In genomic region chr16:47486856-47487255, GRCh38 we compare ENCODE assay signal across 1 cellular context.
TF ChIP-seq lines count a peak whose summit lies in the region.

No MANE protein-coding gene starts in this region.

TF ChIP-seq in GM12878, 131 proteins besides CTCF, POLR2A, EP300 and RAD21 (continued from another document):
- TF ChIP-seq, protein P1, sequence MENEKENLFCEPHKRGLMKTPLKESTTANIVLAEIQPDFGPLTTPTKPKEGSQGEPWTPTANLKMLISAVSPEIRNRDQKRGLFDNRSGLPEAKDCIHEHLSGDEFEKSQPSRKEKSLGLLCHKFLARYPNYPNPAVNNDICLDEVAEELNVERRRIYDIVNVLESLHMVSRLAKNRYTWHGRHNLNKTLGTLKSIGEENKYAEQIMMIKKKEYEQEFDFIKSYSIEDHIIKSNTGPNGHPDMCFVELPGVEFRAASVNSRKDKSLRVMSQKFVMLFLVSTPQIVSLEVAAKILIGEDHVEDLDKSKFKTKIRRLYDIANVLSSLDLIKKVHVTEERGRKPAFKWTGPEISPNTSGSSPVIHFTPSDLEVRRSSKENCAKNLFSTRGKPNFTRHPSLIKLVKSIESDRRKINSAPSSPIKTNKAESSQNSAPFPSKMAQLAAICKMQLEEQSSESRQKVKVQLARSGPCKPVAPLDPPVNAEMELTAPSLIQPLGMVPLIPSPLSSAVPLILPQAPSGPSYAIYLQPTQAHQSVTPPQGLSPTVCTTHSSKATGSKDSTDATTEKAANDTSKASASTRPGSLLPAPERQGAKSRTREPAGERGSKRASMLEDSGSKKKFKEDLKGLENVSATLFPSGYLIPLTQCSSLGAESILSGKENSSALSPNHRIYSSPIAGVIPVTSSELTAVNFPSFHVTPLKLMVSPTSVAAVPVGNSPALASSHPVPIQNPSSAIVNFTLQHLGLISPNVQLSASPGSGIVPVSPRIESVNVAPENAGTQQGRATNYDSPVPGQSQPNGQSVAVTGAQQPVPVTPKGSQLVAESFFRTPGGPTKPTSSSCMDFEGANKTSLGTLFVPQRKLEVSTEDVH (IDR thresholded peaks at IDR 0.05; ENCODE audit: low read depth, partially characterized antibody) = no peak
